ENCODE assay signal across 14 cellular contexts in genomic region chr13:97266328-97266727, GRCh38. TPM values are rescaled to one million over a fixed set of nuclear protein-coding genes. Genes with fewer than 3 reads are reported as not detected.
DNase-seq lines count a peak whose midpoint lies in the region; ATAC-seq and TF ChIP-seq lines count a peak whose summit lies in the region.
"Had no signal": no experiment of that assay in that cellular context is flagged by ENCODE, and none has a peak within 500 bp of the region (broad histone marks: within the 10 kb centered on the region; RNA-seq: fewer than 3 reads in every experiment).

No MANE protein-coding gene starts in this region.

- ATAC-seq in T-helper 17 cell (no peak), left lung (peak; percentile 95), GM18867 (IDR thresholded peaks at IDR 0.05; ENCODE audit: unreplicated experiment) (no peak), HG03139 (IDR thresholded peaks at IDR 0.05; ENCODE audit: unreplicated experiment) (no peak)
- ATAC-seq: natural killer cell had no signal

- peaks cover 6% of the 10 kb centered on the region for H3K36me3 Mint-ChIP-seq in T-helper 17 cell (ENCODE audit: low read depth)
- H3K36me3 Mint-ChIP-seq: natural killer cell had no signal

- H3K27ac ChIP-seq in left lung (peak overlapping the region in 1 of 2 donors; percentile 6), thymus (ENCODE audit: low read depth) (peak overlapping the region; percentile 18)
- H3K27ac ChIP-seq: C4-2B had no signal

- H3K27ac Mint-ChIP-seq in T-helper 17 cell: no peak overlapping the region
- H3K27ac Mint-ChIP-seq: natural killer cell had no signal

- H3K27me3 Mint-ChIP-seq in T-helper 17 cell: no peaks in the 10 kb centered on the region
- H3K27me3 Mint-ChIP-seq: brain had no signal

- H3K36me3 ChIP-seq in left lung (peaks cover 0 to 6% of the 10 kb centered on the region in 2 donors), thymus (ENCODE audit: control insufficient read depth, insufficient read depth) (peaks cover 3% of the 10 kb centered on the region)

- H3K9me3 ChIP-seq in T-helper 17 cell (ENCODE audit: control insufficient read depth, low read length, poor library complexity, severe bottlenecking) (no peaks in the 10 kb centered on the region), left lung (no peaks in the 10 kb centered on the region), thymus (ENCODE audit: control insufficient read depth) (no peaks in the 10 kb centered on the region)

- H3K27me3 ChIP-seq in left lung (no peaks in the 10 kb centered on the region), thymus (ENCODE audit: control insufficient read depth, insufficient read depth) (no peaks in the 10 kb centered on the region)

- 97% methylated on average over 8 of the region's 8 CpGs for WGBS in thymus

- H3K4me3 ChIP-seq in left lung (no peak overlapping the region), thymus (ENCODE audit: low read length) (no peak overlapping the region)

- H3K4me1 Mint-ChIP-seq in T-helper 17 cell: peaks cover 35% of the 10 kb centered on the region

- TF ChIP-seq CTCF in left lung (IDR thresholded peaks at IDR 0.05) (no peak), GM10266 (IDR thresholded peaks at IDR 0.05; ENCODE audit: control insufficient read depth, insufficient read depth, low read depth, missing control alignments) (no peak)

- intact Hi-C loops in left lung (cut with DNase I): no loop called here

- H3K4me1 ChIP-seq in left lung (peaks cover 30 to 45% of the 10 kb centered on the region in 2 donors), thymus (ENCODE audit: control insufficient read depth, insufficient read depth, low read length) (peaks cover 4% of the 10 kb centered on the region)

- peak overlapping the region; percentile 56 for H3K4me3 Mint-ChIP-seq in T-helper 17 cell
- H3K4me3 Mint-ChIP-seq: natural killer cell had no signal

- DNase-seq in NCI-H187 (lab: John Stamatoyannopoulos, UW) (peak; percentile 71 to 85), T-helper 17 cell (no peak), left lung (peak; percentile 74 to 82), GM10266 (ENCODE audit: extremely low spot score) (no peak), HPDE6-E6E7 (ENCODE audit: extremely low spot score) (no peak)
- DNase-seq: activated naive CD4-positive, alpha-beta T cell; natural killer cell; NCI-H1694; NCI-H774 had no signal

RNA-seq across cellular contexts. Expression of gene MBNL2, which starts 44.2 kb away (rescaled TPM):
- total RNA-seq in T-helper 17 cell (10 to 100 TPM; 36.1 to 40.2 TPM), left lung (10 to 100 TPM; 75.9 to 86.3 TPM)
- polyA plus RNA-seq in thymus: 22.7 TPM

Comparison
In these comparisons a context has a peak if more than half of its experiments do, and no peak if none do; other contexts are left out.
1. DNase-seq: peak in NCI-H187 (2 of 2) and left lung (2 of 2); none in T-helper 17 cell (0 of 3), GM10266 (single experiment) and HPDE6-E6E7 (single experiment).